Comparison of ENCODE assay signal across 11 cellular contexts in the genomic region with DNA sequence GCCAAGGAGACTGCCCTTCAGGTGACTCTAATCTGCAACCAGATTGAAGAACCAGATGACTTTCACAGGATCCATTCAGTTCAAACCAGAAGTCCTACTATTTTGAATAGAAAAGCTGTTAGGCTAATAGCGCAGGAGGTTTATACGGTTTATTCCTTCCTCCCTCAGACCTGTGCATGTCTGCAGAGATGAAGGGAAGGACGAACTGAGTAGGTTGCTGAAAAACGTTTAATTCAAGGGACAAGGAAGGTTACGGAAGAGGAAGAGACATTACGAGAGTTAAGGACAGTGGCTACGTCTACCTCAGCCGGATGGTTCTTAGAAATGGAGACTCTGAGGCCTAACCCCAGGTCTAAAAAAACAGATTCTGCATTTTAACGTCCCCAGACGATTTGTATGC. TPM values are rescaled to one million over a fixed set of nuclear protein-coding genes. Genes with fewer than 3 reads are reported as not detected.
A peak's percentile ranks its signal among the peaks of the same experiment; 100 is the strongest.
DNase-seq lines count a peak whose midpoint lies in the region; ATAC-seq lines count a peak whose summit lies in the region.
"Had no signal": no experiment of that assay in that cellular context is flagged by ENCODE, and none has a peak within 500 bp of the region (broad histone marks: within the 10 kb centered on the region; RNA-seq: fewer than 3 reads in every experiment).

No MANE protein-coding gene starts in this region.

- peak; percentile 55 for DNase-seq in activated CD4-positive, alpha-beta T cell treated with anti-CD3 and anti-CD28 coated beads, Interleukin-2, amount 10 ng/mL, durations not matched to agents 24 days and 14 days
- no peak for DNase-seq in activated CD4-positive, alpha-beta T cell treated with anti-CD3 and anti-CD28 coated beads, Interleukin-2, amount 50 U/mL, for 1 hour
- DNase-seq in SJSA1 (ENCODE audit: low read depth in 1 of 2, low spot score in 2 of 2): no peak
- no peak for DNase-seq in activated CD4-positive, CD25-positive, alpha-beta regulatory T cell (lab: John Stamatoyannopoulos, UW)
- DNase-seq in inferior parietal cortex (ENCODE audit: extremely low spot score): no peak
- DNase-seq: activated CD8-positive, alpha-beta memory T cell treated with anti-CD3 and anti-CD28 coated beads, Interleukin-2, amount 50 U/mL, for 4 hours; CD4-positive, alpha-beta T cell; NCI-H2081 had no signal

- H3K36me3 Mint-ChIP-seq in activated CD4-positive, alpha-beta T cell treated with anti-CD3 and anti-CD28 coated beads, Interleukin-2, amount 10 ng/mL, durations not matched to agents 24 days and 14 days (ENCODE audit: low read depth): peaks cover 43% of the 10 kb centered on the region

- H3K9me3 ChIP-seq in SJSA1 (replicated peaks): no peaks in the 10 kb centered on the region
- no peaks in the 10 kb centered on the region for H3K9me3 ChIP-seq in thymus (ENCODE audit: control insufficient read depth)

- intact Hi-C loops in activated CD4-positive, alpha-beta T cell treated with anti-CD3 and anti-CD28 coated beads, Interleukin-2, amount 10 ng/mL, durations not matched to agents 24 days and 14 days (cut with micrococcal nuclease): loop anchor here (1.0 to 10.0 kb wide), 4 partner anchors 9 to 1384 kb away; a partner anchor contains a TSS

- peaks cover 73% of the 10 kb centered on the region for H3K36me3 ChIP-seq in SJSA1
- H3K36me3 ChIP-seq in thymus (ENCODE audit: control insufficient read depth, insufficient read depth): peaks cover 10% of the 10 kb centered on the region

- H3K27ac ChIP-seq in SJSA1: peak overlapping the region; percentile 93
- H3K27ac ChIP-seq in thymus (ENCODE audit: low read depth): no peak overlapping the region

- no peak overlapping the region for H3K4me3 Mint-ChIP-seq in activated CD4-positive, alpha-beta T cell treated with anti-CD3 and anti-CD28 coated beads, Interleukin-2, amount 10 ng/mL, durations not matched to agents 24 days and 14 days
- H3K4me3 Mint-ChIP-seq: CD4-positive, alpha-beta T cell had no signal

- ATAC-seq in GM19397 (IDR thresholded peaks at IDR 0.05; ENCODE audit: unreplicated experiment): no peak

- H3K4me1 ChIP-seq in SJSA1 (replicated peaks) (peaks cover 17% of the 10 kb centered on the region), thymus (ENCODE audit: control insufficient read depth, insufficient read depth, low read length) (peaks cover 16% of the 10 kb centered on the region)

- peak overlapping the region; percentile 65 for H3K4me3 ChIP-seq in SJSA1
- peak overlapping the region; percentile 97 for H3K4me3 ChIP-seq in iPS-11a (ENCODE audit: low read depth, low read length)
- peak overlapping the region; percentile 77 for H3K4me3 ChIP-seq in thymus (ENCODE audit: low read length)

- H3K9me3 Mint-ChIP-seq in activated CD4-positive, alpha-beta T cell treated with anti-CD3 and anti-CD28 coated beads, Interleukin-2, amount 10 ng/mL, durations not matched to agents 24 days and 14 days: no peaks in the 10 kb centered on the region
- H3K9me3 Mint-ChIP-seq: CD4-positive, alpha-beta T cell had no signal

- no peaks in the 10 kb centered on the region for H3K27me3 Mint-ChIP-seq in activated CD4-positive, alpha-beta T cell treated with anti-CD3 and anti-CD28 coated beads, Interleukin-2, amount 10 ng/mL, durations not matched to agents 24 days and 14 days
- H3K27me3 Mint-ChIP-seq: CD4-positive, alpha-beta T cell had no signal

- no peak overlapping the region for H3K27ac Mint-ChIP-seq in activated CD4-positive, alpha-beta T cell treated with anti-CD3 and anti-CD28 coated beads, Interleukin-2, amount 10 ng/mL, durations not matched to agents 24 days and 14 days
- H3K27ac Mint-ChIP-seq: CD4-positive, alpha-beta T cell had no signal

- WGBS in thymus: 45% methylated on average over 10 of the region's 10 CpGs

- peaks cover 46% of the 10 kb centered on the region for H3K4me1 Mint-ChIP-seq in activated CD4-positive, alpha-beta T cell treated with anti-CD3 and anti-CD28 coated beads, Interleukin-2, amount 10 ng/mL, durations not matched to agents 24 days and 14 days

- no peaks in the 10 kb centered on the region for H3K27me3 ChIP-seq in SJSA1 (replicated peaks)
- no peaks in the 10 kb centered on the region for H3K27me3 ChIP-seq in thymus (ENCODE audit: control insufficient read depth, insufficient read depth)

RNA-seq across cellular contexts. Expression of a gene that starts 1.0 kb away (rescaled TPM):
- 42.3 and 42.6 TPM in 2 replicates for total RNA-seq in activated CD4-positive, alpha-beta T cell treated with anti-CD3 and anti-CD28 coated beads, Interleukin-2, amount 10 ng/mL, durations not matched to agents 24 days and 14 days
- 116 and 132 TPM in 2 replicates for total RNA-seq in SJSA1 (2014; rRNA removed; shearing (Covaris generic))
- 4.1 TPM for polyA plus RNA-seq in thymus

RNA-seq across cellular contexts. Expression of a gene that starts 1.4 kb away (rescaled TPM):
- total RNA-seq in activated CD4-positive, alpha-beta T cell treated with anti-CD3 and anti-CD28 coated beads, Interleukin-2, amount 10 ng/mL, durations not matched to agents 24 days and 14 days: 52.2 and 52.5 TPM in 2 replicates
- 36.4 and 37.8 TPM in 2 replicates for total RNA-seq in SJSA1 (2014; rRNA removed; shearing (Covaris generic))
- polyA plus RNA-seq in thymus: 16.0 TPM

RNA-seq across cellular contexts. Expression of a gene that starts 21.0 kb away (rescaled TPM):
- 2.8 and 3.1 TPM in 2 replicates for total RNA-seq in activated CD4-positive, alpha-beta T cell treated with anti-CD3 and anti-CD28 coated beads, Interleukin-2, amount 10 ng/mL, durations not matched to agents 24 days and 14 days
- total RNA-seq in SJSA1 (2014; rRNA removed; shearing (Covaris generic)): not detected in 2 replicates
- polyA plus RNA-seq in thymus: 3.7 TPM

RNA-seq across cellular contexts. Expression of a gene that starts 32.3 kb away (rescaled TPM):
- total RNA-seq in activated CD4-positive, alpha-beta T cell treated with anti-CD3 and anti-CD28 coated beads, Interleukin-2, amount 10 ng/mL, durations not matched to agents 24 days and 14 days: 5.5 and 6.0 TPM in 2 replicates
- total RNA-seq in SJSA1 (2014; rRNA removed; shearing (Covaris generic)): 9.0 and 22.4 TPM in 2 replicates
- polyA plus RNA-seq in thymus: 39.2 TPM
